Comparison of ENCODE assay signal across 30 cellular contexts in genomic region chrX:42098897-42099296, GRCh38.
DNase-seq lines count a peak whose midpoint lies in the region; ATAC-seq and TF ChIP-seq lines count a peak whose summit lies in the region.
"Had no signal": no experiment of that assay in that cellular context is flagged by ENCODE, and none has a peak within 500 bp of the region (broad histone marks: within the 10 kb centered on the region; RNA-seq: fewer than 3 reads in every experiment).

No MANE protein-coding gene starts in this region.

- H3K4me3 Mint-ChIP-seq in MCF 10A (ENCODE audit: unreplicated experiment), result no peak overlapping the region
- H3K4me3 Mint-ChIP-seq: activated naive CD8-positive, alpha-beta T cell; activated T-cell treated with anti-CD3 and anti-CD28 coated beads, Interleukin-2, amount 50 U/mL, for 24 hours; natural killer cell treated with Interleukin-12 subunit alpha and Interleukin-12 subunit beta and Interleukin-15 and Interleukin-18, amount 100 ng/mL, for 72 hours had no signal

- CTCF ChIA-PET in MCF 10A (lab: Yijun Ruan, JAX), result interaction anchor here (0.7 kb wide), 1 partner anchor 69 kb away, joined by 3 read pairs; no protein-coding TSS in a partner anchor

- H3K27me3 Mint-ChIP-seq in MCF 10A (ENCODE audit: insufficient read depth, unreplicated experiment), result peaks cover 81% of the 10 kb centered on the region
- H3K27me3 Mint-ChIP-seq: activated naive CD8-positive, alpha-beta T cell had no signal

- no peak overlapping the region for H3K4me3 ChIP-seq in right cardiac atrium (ENCODE audit: low read length)
- H3K4me3 ChIP-seq: BLaER1 treated with 17β-estradiol and CSF1 and Interleukin-3, amounts not matched to agents 10 nM and 100 nM; HAP-1; lung; MG63; PC-9; skin epidermis; suprapubic skin; upper lobe of right lung had no signal

- DNase-seq in ELF-1 (ENCODE audit: low read depth, low spot score) (peak; percentile 68), NCI-H146 (lab: John Stamatoyannopoulos, UW) (peak; percentile 46), ecto neural progenitor cell (ENCODE audit: low spot score) (peak; percentile 49), right cardiac atrium (peak; percentile 33 to 63 (median 52)), foreskin melanocyte (no peak), NCI-H128 (lab: John Stamatoyannopoulos, UW; ENCODE audit: unreplicated experiment) (no peak), MCF 10A (ENCODE audit: unreplicated experiment) (no peak)
- DNase-seq in activated T-cell treated with anti-CD3 and anti-CD28 coated beads, Interleukin-2, amount 50 U/mL, for 1 hour, result no peak
- DNase-seq: activated CD4-positive, alpha-beta T cell treated with anti-CD3 and anti-CD28 coated beads for 4 hours; activated CD8-positive, alpha-beta memory T cell treated with anti-CD3 and anti-CD28 coated beads for 24 hours; activated effector memory CD4-positive, alpha-beta T cell treated with anti-CD3 and anti-CD28 coated beads, Interleukin-2, amount 50 U/mL, for 16 hours; activated T-cell treated with anti-CD3 and anti-CD28 coated beads, Interleukin-2, amount 50 U/mL, for 24 hours; DMS153; effector memory CD4-positive, alpha-beta T cell; kidney; MG63; NCI-H1436; NK-92 treated with Interleukin-12 subunit alpha and Interleukin-12 subunit beta, amount 100 ng/mL, for 24 hours; PC-9; stimulated activated naive CD4-positive, alpha-beta T cell treated with Interleukin-2 at 50 U/mL for 16 hours; T1000; upper lobe of right lung; WERI-Rb-1 had no signal

- BruUV-seq in MCF 10A (replicated peaks; lab: Mats Ljungman, UMichigan), result no TSS peak

- no peaks in the 10 kb centered on the region for H3K9me3 Mint-ChIP-seq in MCF 10A (ENCODE audit: unreplicated experiment)
- H3K9me3 Mint-ChIP-seq: activated T-cell treated with anti-CD3 and anti-CD28 coated beads, Interleukin-2, amount 50 U/mL, for 24 hours; natural killer cell treated with Interleukin-12 subunit alpha and Interleukin-12 subunit beta and Interleukin-15 and Interleukin-18, amount 100 ng/mL, for 72 hours had no signal

- no peaks in the 10 kb centered on the region for H3K36me3 Mint-ChIP-seq in MCF 10A (ENCODE audit: insufficient read depth, unreplicated experiment)
- H3K36me3 Mint-ChIP-seq: activated naive CD8-positive, alpha-beta T cell; natural killer cell treated with Interleukin-12 subunit alpha and Interleukin-12 subunit beta and Interleukin-15 and Interleukin-18, amount 100 ng/mL, for 72 hours had no signal

- H3K27ac Mint-ChIP-seq in MCF 10A (ENCODE audit: low read depth, unreplicated experiment), result no peak overlapping the region
- H3K27ac Mint-ChIP-seq: activated naive CD8-positive, alpha-beta T cell; activated T-cell treated with anti-CD3 and anti-CD28 coated beads, Interleukin-2, amount 50 U/mL, for 24 hours; natural killer cell treated with Interleukin-12 subunit alpha and Interleukin-12 subunit beta and Interleukin-15 and Interleukin-18, amount 100 ng/mL, for 72 hours had no signal

- WGBS in right cardiac atrium, result 27% methylated on average over 10 of the region's 11 CpGs

- no peaks in the 10 kb centered on the region for H3K9me3 ChIP-seq in right cardiac atrium (ENCODE audit: control insufficient read depth, low read length)
- H3K9me3 ChIP-seq: HAP-1, MG63, suprapubic skin, upper lobe of right lung had no signal

- H3K27me3 ChIP-seq in right cardiac atrium (ENCODE audit: control insufficient read depth, insufficient read depth), result no peaks in the 10 kb centered on the region
- H3K27me3 ChIP-seq: MG63, suprapubic skin, upper lobe of right lung had no signal

- no peak for TF ChIP-seq CTCF in MCF 10A (IDR thresholded peaks at IDR 0.05; ENCODE audit: unreplicated experiment)

- no peaks in the 10 kb centered on the region for H3K4me1 ChIP-seq in right cardiac atrium (ENCODE audit: control insufficient read depth, insufficient read depth, low read length)
- H3K4me1 ChIP-seq: HAP-1, suprapubic skin, upper lobe of right lung had no signal

- peak; percentile 60 to 63 for ATAC-seq in right cardiac atrium
- ATAC-seq: natural killer cell treated with Interleukin-12 subunit alpha and Interleukin-12 subunit beta and Interleukin-15 and Interleukin-18, amount 100 ng/mL, for 72 hours; upper lobe of right lung had no signal

- H3K27ac ChIP-seq in right cardiac atrium (ENCODE audit: low read length), result no peak overlapping the region
- H3K27ac ChIP-seq: BLaER1 treated with 17β-estradiol and CSF1 and Interleukin-3, amounts not matched to agents 10 nM and 100 nM; PC-9; skin epidermis; suprapubic skin; upper lobe of right lung; WERI-Rb-1 had no signal

- no peaks in the 10 kb centered on the region for H3K4me1 Mint-ChIP-seq in MCF 10A (ENCODE audit: insufficient read depth, unreplicated experiment)

- intact Hi-C loops in right cardiac atrium (cut with DNase I) (no loop called here), MCF 10A (cut with micrococcal nuclease) (no loop called here)

- POLR2A ChIA-PET in MCF 10A (lab: Yijun Ruan, JAX), result interaction anchor here (0.7 kb wide), 2 partner anchors 33 to 975 kb away, joined by 3 read pairs; no protein-coding TSS in a partner anchor

Comparison
In these comparisons a context has a peak if more than half of its experiments do, and no peak if none do; other contexts are left out.
1. DNase-seq: peak in ELF-1 (single experiment), NCI-H146 (single experiment), ecto neural progenitor cell (single experiment) and right cardiac atrium (3 of 3); none in foreskin melanocyte (single experiment), NCI-H128 (single experiment), activated T-cell treated with anti-CD3 and anti-CD28 coated beads, Interleukin-2, amount 50 U/mL, for 1 hour (single experiment) and MCF 10A (single experiment).